In genomic region chr13:82878536-82878935, GRCh38 we compare ENCODE assay signal across 15 cellular contexts.
A peak's percentile ranks its signal among the peaks of the same experiment; 100 is the strongest.
DNase-seq lines count a peak whose midpoint lies in the region; ATAC-seq and TF ChIP-seq lines count a peak whose summit lies in the region.
"Had no signal": no experiment of that assay in that cellular context is flagged by ENCODE, and none has a peak within 500 bp of the region (broad histone marks: within the 10 kb centered on the region; RNA-seq: fewer than 3 reads in every experiment).

No MANE protein-coding gene starts in this region.

- H3K4me3 ChIP-seq in astrocyte of the spinal cord (ENCODE audit: low read depth, low read length), result no peak overlapping the region
- H3K4me3 ChIP-seq in GM23338, result no peak overlapping the region

- no peaks in the 10 kb centered on the region for H3K36me3 ChIP-seq in GM23338 (ENCODE audit: insufficient read depth)

- no peaks in the 10 kb centered on the region for H4K20me1 ChIP-seq in GM23338 (replicated peaks; ENCODE audit: insufficient read depth)

- peaks cover 13% of the 10 kb centered on the region for H3K9me3 Mint-ChIP-seq in GM23338

- no peaks in the 10 kb centered on the region for H3F3A ChIP-seq in GM23338 (replicated peaks; ENCODE audit: low read depth)

- TF ChIP-seq POLR2A in erythroblast (IDR thresholded peaks at IDR 0.05; ENCODE audit: low read length), result no peak

- H3K4me1 ChIP-seq in GM23338 (ENCODE audit: insufficient read depth), result no peaks in the 10 kb centered on the region

- no peak overlapping the region for H2AFZ ChIP-seq in GM23338

- H3K27ac Mint-ChIP-seq in GM23338, result no peak overlapping the region
- H3K27ac Mint-ChIP-seq: activated CD4-positive, alpha-beta memory T cell treated with anti-CD3 and anti-CD28 coated beads, Interleukin-2, amount 10 ng/mL, durations not matched to agents 7 days and 5 days; T-helper 17 cell had no signal

- no peak overlapping the region for H3K4me2 ChIP-seq in GM23338

- no peaks in the 10 kb centered on the region for H3K27me3 Mint-ChIP-seq in GM23338 (ENCODE audit: insufficient read depth, low read depth, poor library complexity)
- H3K27me3 Mint-ChIP-seq: activated CD4-positive, alpha-beta memory T cell treated with anti-CD3 and anti-CD28 coated beads, Interleukin-2, amount 10 ng/mL, durations not matched to agents 7 days and 5 days; central memory CD8-positive, alpha-beta T cell; T-helper 17 cell had no signal

- no peak for ATAC-seq in GM23338
- ATAC-seq: T-helper 17 cell had no signal

- DNase-seq in A172 (ENCODE audit: low spot score) (peak; percentile 18), HS-5 (ENCODE audit: low read depth) (peak; percentile 2), NCI-H345 treated with DMSO at 0.1 percent for 48 hours (lab: John Stamatoyannopoulos, UW; ENCODE audit: unreplicated experiment) (peak; percentile 90), astrocyte of the spinal cord (ENCODE audit: low read depth, low spot score) (peak; percentile 24), AG08395 (ENCODE audit: low spot score) (no peak), erythroblast (lab: John Stamatoyannopoulos, UW) (no peak), GM23338 (ENCODE audit: low spot score) (no peak), islet precursor cell (no peak)
- DNase-seq: activated CD4-positive, alpha-beta memory T cell treated with anti-CD3 and anti-CD28 coated beads, Interleukin-2, amount 10 ng/mL, durations not matched to agents 7 days and 5 days; activated effector memory CD4-positive, alpha-beta T cell treated with anti-CD3 and anti-CD28 coated beads, Interleukin-2, amount 50 U/mL, for 16 hours; midbrain; posterior cingulate gyrus; T-helper 17 cell had no signal

- in situ Hi-C loops in astrocyte of the spinal cord (cut with HindIII; ENCODE audit: low sequenced_read_pairs), result no loop called here

- no peaks in the 10 kb centered on the region for H3K9me2 ChIP-seq in GM23338 (ENCODE audit: insufficient read depth)

- H3K36me3 Mint-ChIP-seq in GM23338 (ENCODE audit: low read depth), result peaks cover 14% of the 10 kb centered on the region; the same call in 2 of the 3 replicates

- H3K4me3 Mint-ChIP-seq in GM23338, result no peak overlapping the region
- H3K4me3 Mint-ChIP-seq: activated CD4-positive, alpha-beta memory T cell treated with anti-CD3 and anti-CD28 coated beads, Interleukin-2, amount 10 ng/mL, durations not matched to agents 7 days and 5 days; central memory CD8-positive, alpha-beta T cell; T-helper 17 cell had no signal

- no peaks in the 10 kb centered on the region for H3K4me1 Mint-ChIP-seq in GM23338
- H3K4me1 Mint-ChIP-seq: activated CD4-positive, alpha-beta memory T cell treated with anti-CD3 and anti-CD28 coated beads, Interleukin-2, amount 10 ng/mL, durations not matched to agents 7 days and 5 days; central memory CD8-positive, alpha-beta T cell; T-helper 17 cell had no signal

- no peak overlapping the region for H3K27ac ChIP-seq in GM23338 (ENCODE audit: low read depth)
- H3K27ac ChIP-seq: HL-60 had no signal

- no peaks in the 10 kb centered on the region for H3K27me3 ChIP-seq in GM23338 (ENCODE audit: insufficient read depth)

- no peaks in the 10 kb centered on the region for H3K79me2 ChIP-seq in GM23338 (replicated peaks; ENCODE audit: insufficient read depth)

- TF ChIP-seq CTCF in astrocyte of the spinal cord (IDR thresholded peaks at IDR 0.05; ENCODE audit: low read depth, low read length), result no peak
- TF ChIP-seq CTCF in GM23338 (conservative IDR thresholded peaks at IDR 0.05; ENCODE audit: low read depth in 2 of 2), result no peak

TF ChIP-seq in GM23338, 12 proteins besides CTCF, POLR2A, EP300 and RAD21 (continues in another document):
- TF ChIP-seq CREB1 (CRISPR knock-in tag; IDR thresholded peaks at IDR 0.05; ENCODE audit: low read depth) (no peak), ZNF462 (CRISPR knock-in tag; IDR thresholded peaks at IDR 0.05) (no peak), EZH2phosphoT487 (IDR thresholded peaks at IDR 0.05; ENCODE audit: unreplicated experiment) (no peak), ZNF114 (CRISPR knock-in tag; IDR thresholded peaks at IDR 0.05) (no peak), ETS1 (IDR thresholded peaks at IDR 0.05) (no peak)

Comparison
In these comparisons a context has a peak if more than half of its experiments do, and no peak if none do; other contexts are left out.
1. DNase-seq: peak in A172 (single experiment), HS-5 (single experiment), NCI-H345 treated with DMSO at 0.1 percent for 48 hours (single experiment) and astrocyte of the spinal cord (single experiment); none in AG08395 (single experiment), erythroblast (0 of 2), GM23338 (single experiment) and islet precursor cell (single experiment).